ENCODE assay signal across 22 cellular contexts in genomic region chr5:109882546-109882945, GRCh38.
"Had no signal": no experiment of that assay in that cellular context is flagged by ENCODE, and none has a peak within 500 bp of the region (broad histone marks: within the 10 kb centered on the region; RNA-seq: fewer than 3 reads in every experiment).

No MANE protein-coding gene starts in this region.

- H3K4me3 ChIP-seq: MG63, SJSA1, SK-N-MC had no signal

- H3K4me1 ChIP-seq: SJSA1 had no signal

- DNase-seq: Karpas-422, KG1, MG63, NCI-H1092, NCI-H1105 treated with DMSO at 0.1 percent for 48 hours, NCI-H1436, NCI-H187, NCI-H2029, NCI-H2081 treated with DMSO at 0.1 percent for 48 hours, NCI-H2171, NCI-H226, NCI-H446, NCI-H510A, NCI-H524 treated with DMSO at 0.1 percent for 48 hours, NCI-H69, NCI-H774, Right ventricle myocardium superior, RPMI8226, SIG-M5 had no signal

- H3K27me3 ChIP-seq: MG63, SJSA1 had no signal

- H3K9me3 ChIP-seq: MG63, SJSA1 had no signal

- H3K36me3 ChIP-seq: MG63, SJSA1 had no signal

- ATAC-seq: HepG2 had no signal

- H3K27ac ChIP-seq: SJSA1, SK-N-MC had no signal
